In genomic region chr1:9784508-9785133, GRCh38 we compare ENCODE assay signal across 1 cellular context.
TF ChIP-seq lines count a peak whose summit lies in the region.

No MANE protein-coding gene starts in this region.

TF ChIP-seq in endothelial cell of umbilical vein, 7 proteins besides CTCF, POLR2A, EP300 and RAD21:
- TF ChIP-seq JUN (IDR thresholded peaks at IDR 0.05; ENCODE audit: borderline replicate concordance, insufficient read depth, insufficient read length, low read depth) (no peak), FOS (IDR thresholded peaks at IDR 0.05; ENCODE audit: borderline replicate concordance, insufficient read depth, low read length) (no peak), MYC (IDR thresholded peaks at IDR 0.05; ENCODE audit: low read depth, low read length) (no peak), GATA2 (IDR thresholded peaks at IDR 0.05; ENCODE audit: insufficient read depth, insufficient read length, low read depth, low read length) (no peak), MAX (IDR thresholded peaks at IDR 0.05; ENCODE audit: insufficient read depth, insufficient read length) (no peak), POLR2AphosphoS5 (IDR thresholded peaks at IDR 0.05; ENCODE audit: insufficient read depth, low read depth, low read length) (no peak), EZH2 (IDR thresholded peaks at IDR 0.05; ENCODE audit: borderline replicate concordance, low read depth, low read length, severe bottlenecking) (no peak)
